In the genomic region with DNA sequence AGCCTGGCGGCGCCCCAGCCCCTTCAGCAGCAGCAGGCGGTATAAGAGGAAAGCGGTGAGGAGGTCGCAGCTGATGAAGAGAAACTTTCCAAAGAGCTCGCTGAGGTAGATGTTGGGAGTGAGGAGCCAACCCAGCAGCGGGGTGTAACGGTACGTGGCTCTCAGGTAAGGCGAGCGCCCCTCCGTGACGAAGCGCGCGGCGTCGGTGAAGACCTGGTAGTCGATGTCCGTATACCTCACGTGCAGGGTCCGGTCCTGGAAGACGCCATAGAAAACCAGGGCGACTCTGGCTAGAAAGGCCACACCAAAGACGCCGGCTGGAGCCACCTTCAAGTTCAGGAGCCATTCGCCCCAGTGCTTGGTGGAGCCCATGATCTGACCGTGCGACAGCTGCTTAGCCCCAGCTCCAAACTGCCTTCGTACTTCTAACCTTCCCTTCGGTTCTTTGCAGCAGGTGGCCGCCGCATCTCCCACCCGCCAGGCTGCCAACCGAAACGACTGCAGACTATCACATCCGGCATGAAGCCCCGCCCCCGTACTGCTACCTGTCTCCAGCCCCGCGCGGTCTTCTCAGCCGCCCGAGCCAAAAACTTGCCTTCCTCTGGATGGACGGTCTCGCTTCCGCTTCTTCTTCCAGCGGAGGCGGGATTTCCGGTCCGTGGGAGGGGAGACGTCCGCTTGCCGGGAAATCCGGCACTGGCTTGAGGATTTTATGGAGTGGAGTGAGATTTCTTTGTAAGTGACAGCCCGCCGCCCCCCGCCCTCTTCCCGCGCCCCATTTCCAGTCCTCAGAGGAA, we compare ENCODE assay signal across 8 cellular contexts. TPM values are rescaled to one million over a fixed set of nuclear protein-coding genes. Genes with fewer than 3 reads are reported as not detected.
DNase-seq lines count a peak whose midpoint lies in the region; ATAC-seq lines count a peak whose summit lies in the region.

A gene (minus strand): TSS at position 623 of the 797 bp plus-strand sequence. CDS start 251 bp downstream, at position 372.

- peak within 1 kb of the TSS; percentile 65 for H3K27ac Mint-ChIP-seq in memory B cell

- peak; percentile 92 for ATAC-seq in GM21360 (IDR thresholded peaks at IDR 0.05; ENCODE audit: unreplicated experiment)
- peak; percentile 93 for ATAC-seq in memory B cell (ENCODE audit: low read depth)

- peak within 1 kb of the TSS; percentile 64 for H3K27ac ChIP-seq in effector memory CD4-positive, alpha-beta T cell (ENCODE audit: insufficient read depth, low read length, poor library complexity, severe bottlenecking)

- H3K9me3 ChIP-seq in effector memory CD4-positive, alpha-beta T cell (ENCODE audit: control insufficient read depth, low read length): no peaks in the 10 kb centered on the region

- H3K4me1 ChIP-seq in effector memory CD4-positive, alpha-beta T cell (ENCODE audit: control insufficient read depth, insufficient read depth, low read length, poor library complexity, severe bottlenecking): peaks cover 21% of the 10 kb centered on the region

- H3K27me3 ChIP-seq in effector memory CD4-positive, alpha-beta T cell (replicated peaks; ENCODE audit: control insufficient read depth, insufficient read depth, low read length, poor library complexity, severe bottlenecking): no peaks in the 10 kb centered on the region

- peak within 1 kb of the TSS; percentile 56 for H3K4me3 ChIP-seq in effector memory CD4-positive, alpha-beta T cell (ENCODE audit: insufficient read depth, low read depth, low read length, poor library complexity, severe bottlenecking)

- H3K36me3 Mint-ChIP-seq in memory B cell: no peaks in the 10 kb centered on the region

- no peaks in the 10 kb centered on the region for H3K9me3 Mint-ChIP-seq in memory B cell

- H3K4me3 Mint-ChIP-seq in memory B cell: peak within 1 kb of the TSS; percentile 98

- peak; percentile 97 for DNase-seq in COLO829 (ENCODE audit: low spot score)
- DNase-seq in HT-29 (ENCODE audit: low spot score): peak; percentile 96
- DNase-seq in NK-92 treated with Interleukin-12 subunit alpha and Interleukin-12 subunit beta, amount 100 ng/mL, for 24 hours (lab: John Stamatoyannopoulos, UW): peak; percentile 95
- peak; percentile 80 to 86 for DNase-seq in activated CD8-positive, alpha-beta memory T cell treated with anti-CD3 and anti-CD28 coated beads for 4 hours (ENCODE audit: low read depth in 2 of 2)
- peak; percentile 85 to 91 (median 90) for DNase-seq in effector memory CD4-positive, alpha-beta T cell
- peak; percentile 68 to 70 for DNase-seq in memory B cell (ENCODE audit: low spot score in 2 of 2)
- DNase-seq in stimulated activated CD8-positive, alpha-beta memory T cell treated with anti-CD3 and anti-CD28 coated beads, Interleukin-12 subunit alpha, Interleukin-12 subunit beta, amount 100 ng/mL, for 1 hour (ENCODE audit: low read depth): peak; percentile 89

- H3K27me3 Mint-ChIP-seq in memory B cell: no peaks in the 10 kb centered on the region

- no peaks in the 10 kb centered on the region for H3K36me3 ChIP-seq in effector memory CD4-positive, alpha-beta T cell (ENCODE audit: control insufficient read depth, insufficient read depth, low read length)

- H3K4me1 Mint-ChIP-seq in memory B cell: peaks cover 23% of the 10 kb centered on the region

RNA-seq across cellular contexts. Expression of the gene that starts here (rescaled TPM):
- total RNA-seq in HT-29 (2014; rRNA removed; shearing (Covaris generic)): 3.6 and 4.0 TPM in 2 replicates

Comparison
In these comparisons a context has a peak if more than half of its experiments do, and no peak if none do; other contexts are left out.
1. Peak in every context shown above with its lines: DNase-seq, ATAC-seq, H3K4me3 ChIP-seq and H3K27ac ChIP-seq.